Comparison of ENCODE assay signal across 34 cellular contexts in genomic region chr2:146081459-146081858, GRCh38.
DNase-seq lines count a peak whose midpoint lies in the region; ATAC-seq, FAIRE-seq and TF ChIP-seq lines count a peak whose summit lies in the region.
"Had no signal": no experiment of that assay in that cellular context is flagged by ENCODE, and none has a peak within 500 bp of the region (broad histone marks: within the 10 kb centered on the region; RNA-seq: fewer than 3 reads in every experiment).

No MANE protein-coding gene starts in this region.

- ATAC-seq in HepG2 (no peak), right lobe of liver (no peak), K562 (no peak), GM19463 (IDR thresholded peaks at IDR 0.05; ENCODE audit: unreplicated experiment) (no peak), HG02885 (IDR thresholded peaks at IDR 0.05; ENCODE audit: poor library complexity, unreplicated experiment) (no peak)
- ATAC-seq: A549; CD8-positive, alpha-beta T cell had no signal

- H3K27me3 ChIP-seq in HepG2 (ENCODE audit: control insufficient read depth in 1 of 2, insufficient read depth in 2 of 2, low read length in 2 of 2) (no peaks in the 10 kb centered on the region), right lobe of liver (no peaks in the 10 kb centered on the region), K562 (ENCODE audit: control insufficient read depth in 2 of 2, insufficient read depth in 2 of 2, low read length in 2 of 2) (no peaks in the 10 kb centered on the region)
- H3K27me3 ChIP-seq: BE2C; BLaER1; BLaER1 treated with 17β-estradiol and CSF1 and Interleukin-3, amounts not matched to agents 10 nM and 100 nM had no signal

- H3K4me3 ChIP-seq in HepG2 (replicated peaks in 1 of 3; ENCODE audit: insufficient read depth in 1 of 3, low read depth in 2 of 3, low read length in 3 of 3) (no peak overlapping the region), right lobe of liver (no peak overlapping the region), K562 (no peak overlapping the region)
- H3K4me3 ChIP-seq: A549; BLaER1; BLaER1 treated with 17β-estradiol and CSF1 and Interleukin-3, amounts not matched to agents 10 nM and 100 nM had no signal

- no peak for FAIRE-seq in HepG2 (lab: Jason Lieb, UNC)
- no peak for FAIRE-seq in K562 (lab: Jason Lieb, UNC)
- peak; percentile 53 for FAIRE-seq in endometrium (lab: Jason Lieb, UNC)
- peak; percentile 83 for FAIRE-seq in frontal cortex (lab: Jason Lieb, UNC)
- FAIRE-seq: A549, D721Med had no signal

- no peak overlapping the region for H3K9ac ChIP-seq in HepG2 (ENCODE audit: insufficient read depth, low read depth, low read length)
- no peak overlapping the region for H3K9ac ChIP-seq in K562 (ENCODE audit: insufficient read depth in 1 of 2, low read depth in 2 of 2, low read length in 2 of 2)
- H3K9ac ChIP-seq: BLaER1; BLaER1 treated with 17β-estradiol and CSF1 and Interleukin-3, amounts not matched to agents 10 nM and 100 nM had no signal

- H3K79me2 ChIP-seq in HepG2 (ENCODE audit: insufficient read depth, low read length) = no peaks in the 10 kb centered on the region
- no peaks in the 10 kb centered on the region for H3K79me2 ChIP-seq in K562 (ENCODE audit: control insufficient read depth, insufficient read depth, low read length)

- intact Hi-C loops in HepG2 (cut with micrococcal nuclease; ENCODE audit: unreplicated experiment) = no loop called here
- intact Hi-C loops in right lobe of liver (cut with DNase I) = no loop called here
- intact Hi-C loops in K562 (cut with micrococcal nuclease) = no loop called here

- TF ChIP-seq RAD21 in HepG2 (CRISPR knock-in tag; IDR thresholded peaks at IDR 0.05) (no peak), K562 (CRISPR knock-in tag; conservative IDR thresholded peaks at IDR 0.05 in 1 of 2, IDR thresholded peaks at IDR 0.05 in 1 of 2) (no peak)

- BruUV-seq in HepG2 (replicated peaks; lab: Mats Ljungman, UMichigan) (no TSS peak), K562 (replicated peaks; lab: Mats Ljungman, UMichigan) (no TSS peak)

- no peaks in the 10 kb centered on the region for H4K20me1 ChIP-seq in HepG2 (ENCODE audit: insufficient read depth, low read length)
- H4K20me1 ChIP-seq in K562 (replicated peaks; ENCODE audit: control insufficient read depth, insufficient read depth, low read length) = no peaks in the 10 kb centered on the region
- H4K20me1 ChIP-seq: BLaER1; BLaER1 treated with 17β-estradiol and CSF1 and Interleukin-3, amounts not matched to agents 10 nM and 100 nM had no signal

- TF ChIP-seq CTCF in HepG2 (CRISPR knock-in tag; IDR thresholded peaks at IDR 0.05) (no peak), right lobe of liver (IDR thresholded peaks at IDR 0.05) (no peak), K562 (IDR thresholded peaks at IDR 0.05 in 2 of 3, conservative IDR thresholded peaks at IDR 0.05 in 1 of 3; ENCODE audit: insufficient read depth in 2 of 3, low read depth in 1 of 3, low read length in 3 of 3) (no peak)

- H3K36me3 ChIP-seq in HepG2 (replicated peaks in 1 of 2; ENCODE audit: control insufficient read depth in 1 of 2, insufficient read depth in 2 of 2, low read length in 2 of 2) = no peaks in the 10 kb centered on the region
- no peaks in the 10 kb centered on the region for H3K36me3 ChIP-seq in right lobe of liver
- no peaks in the 10 kb centered on the region for H3K36me3 ChIP-seq in K562 (ENCODE audit: control insufficient read depth, insufficient read depth, low read length)
- H3K36me3 ChIP-seq: BE2C; BLaER1; BLaER1 treated with 17β-estradiol and CSF1 and Interleukin-3, amounts not matched to agents 10 nM and 100 nM had no signal

- no peak for DNase-seq in HepG2 (ENCODE audit: low spot score)
- DNase-seq in right lobe of liver = no peak
- no peak for DNase-seq in K562 (ENCODE audit: extremely low read depth in 1 of 4, low spot score in 3 of 4)
- no peak for DNase-seq in frontal cortex (ENCODE audit: low spot score in 2 of 2)
- no peak for DNase-seq in NCI-H82 (lab: John Stamatoyannopoulos, UW)
- DNase-seq: 8988T; ACHN; AML-193; BE2C; C1 segment of cervical spinal cord; Caco-2; Calu3; CD4-positive, alpha-beta memory T cell; CD4-positive, alpha-beta T cell; CD4-positive, CD25-positive, alpha-beta regulatory T cell; CD8-positive, alpha-beta memory T cell; CD8-positive, alpha-beta T cell; COR-L47; DMS 273 treated with DMSO at 0.1 percent for 48 hours; DMS153; DMS53; DMS79; DMS79 treated with DMSO at 0.1 percent for 48 hours; DND-41; EL had no signal

- H2AFZ ChIP-seq in HepG2 (ENCODE audit: low read length) = no peak overlapping the region
- no peak overlapping the region for H2AFZ ChIP-seq in K562 (ENCODE audit: low read depth, low read length)

- 0% methylated on average over 1 of the region's 1 CpG for WGBS in HepG2 (ENCODE audit: low lambda C conversion rate)
- WGBS in right lobe of liver (ENCODE audit: insufficient coverage, low coverage, low lambda C conversion rate, missing lambda C conversion rate) = 44% methylated on average over 1 of the region's 1 CpG
- WGBS in K562 (ENCODE audit: insufficient coverage, low coverage, missing lambda C conversion rate) = 0% methylated on average over 1 of the region's 1 CpG

- in situ Hi-C loops in HepG2 (cut with HindIII; ENCODE audit: extremely low pct_ligation_motif_present, low pct_unique_long_range_greater_than_20kb) = no loop called here
- in situ Hi-C loops in K562 (cut with MboI) = no loop called here

- POLR2A ChIA-PET in HepG2 (lab: Yijun Ruan, JAX) (no interaction called here), K562 (lab: Yijun Ruan, JAX) (no interaction called here)

- H3K27ac ChIP-seq in HepG2 (ENCODE audit: extremely low read length, insufficient read depth, low read length) (no peak overlapping the region), right lobe of liver (no peak overlapping the region), K562 (ENCODE audit: extremely low read depth, low read depth, low read length) (no peak overlapping the region)
- H3K27ac ChIP-seq: 22Rv1; A549; BLaER1; BLaER1 treated with 17β-estradiol and CSF1 and Interleukin-3, amounts not matched to agents 10 nM and 100 nM; C4-2B had no signal

- H3K4me1 ChIP-seq in HepG2 (ENCODE audit: insufficient read depth, low read length) (no peaks in the 10 kb centered on the region), right lobe of liver (no peaks in the 10 kb centered on the region), K562 (replicated peaks in 1 of 2; ENCODE audit: control insufficient read depth in 2 of 2, insufficient read depth in 2 of 2, low read length in 2 of 2) (no peaks in the 10 kb centered on the region)
- H3K4me1 ChIP-seq: A549; BE2C; BLaER1; BLaER1 treated with 17β-estradiol and CSF1 and Interleukin-3, amounts not matched to agents 10 nM and 100 nM; Caco-2 had no signal

- CTCF ChIA-PET in HepG2 (lab: Yijun Ruan, JAX; ENCODE audit: low intra/inter-chr PET ratio, low total read pairs) = no interaction called here
- CTCF ChIA-PET in K562 (lab: Yijun Ruan, JAX; ENCODE audit: low intra/inter-chr PET ratio) = no interaction called here

- H3K9me3 ChIP-seq in HepG2 (ENCODE audit: low read length) (0 out of 2 replicates have a peak, but pooled peaks cover 3% of the 10 kb centered on the region), right lobe of liver (no peaks in the 10 kb centered on the region), K562 (replicated peaks; ENCODE audit: control insufficient read depth, insufficient read depth, low read depth, low read length) (no peaks in the 10 kb centered on the region)
- H3K9me3 ChIP-seq: A549; BE2C; BLaER1; BLaER1 treated with 17β-estradiol and CSF1 and Interleukin-3, amounts not matched to agents 10 nM and 100 nM; Caco-2 had no signal

- H3K9me1 ChIP-seq in K562 (ENCODE audit: control insufficient read depth, insufficient read depth, low read length) = no peaks in the 10 kb centered on the region

- TF ChIP-seq POLR2A in HepG2 (IDR thresholded peaks at IDR 0.05; ENCODE audit: insufficient read depth in 1 of 2, low read depth in 2 of 2, low read length in 2 of 2) (no peak), right lobe of liver (IDR thresholded peaks at IDR 0.05) (no peak), K562 (conservative IDR thresholded peaks at IDR 0.05) (no peak)

- H3K4me2 ChIP-seq in HepG2 (ENCODE audit: low read depth, low read length) = no peak overlapping the region
- H3K4me2 ChIP-seq in K562 (ENCODE audit: insufficient read depth, low read length) = no peak overlapping the region
- H3K4me2 ChIP-seq: A549; BLaER1; BLaER1 treated with 17β-estradiol and CSF1 and Interleukin-3, amounts not matched to agents 10 nM and 100 nM had no signal

- TF ChIP-seq EP300 in HepG2 (IDR thresholded peaks at IDR 0.05; ENCODE audit: low read depth in 2 of 2, low read length in 2 of 2) (no peak), HepG2 (CRISPR knock-in tag; IDR thresholded peaks at IDR 0.05; ENCODE audit: borderline replicate concordance) (no peak), K562 (IDR thresholded peaks at IDR 0.05; ENCODE audit: low read length) (no peak)

TF ChIP-seq in HepG2, 621 proteins besides CTCF, POLR2A, EP300 and RAD21:
- peak; percentile 55 to 79 for TF ChIP-seq MAFK (conservative IDR thresholded peaks at IDR 0.05 in 1 of 2, IDR thresholded peaks at IDR 0.05 in 1 of 2; ENCODE audit: low read length in 2 of 2)
- TF ChIP-seq ZNF644 (CRISPR knock-in tag; IDR thresholded peaks at IDR 0.05; ENCODE audit: low read depth) = no peak
- TF ChIP-seq MAFF (IDR thresholded peaks at IDR 0.05; ENCODE audit: low read depth, low read length) = peak; percentile 56; the same call in 1 of the 2 replicates

TF ChIP-seq in K562, 482 proteins besides CTCF, POLR2A, EP300 and RAD21 (continues in another document):
- TF ChIP-seq MIER1 (IDR thresholded peaks at IDR 0.05; ENCODE audit: low read depth) (no peak), CCNT2 (IDR thresholded peaks at IDR 0.05; ENCODE audit: borderline replicate concordance, extremely low read depth, insufficient read length, low read depth, low read length) (no peak), SMAD3 (CRISPR knock-in tag; conservative IDR thresholded peaks at IDR 0.05) (no peak), TRIM25 (IDR thresholded peaks at IDR 0.05; ENCODE audit: borderline replicate concordance) (no peak)

Comparison
In these comparisons a context has a peak if more than half of its experiments do, and no peak if none do; other contexts are left out.
1. Of the 241 proteins assayed by ChIP-seq in both HepG2 and K562: peak only in HepG2: MAFF and MAFK; only in K562: none; in both: none; in neither: 239.